Comparison of ENCODE assay signal across 19 cellular contexts in the genomic region with DNA sequence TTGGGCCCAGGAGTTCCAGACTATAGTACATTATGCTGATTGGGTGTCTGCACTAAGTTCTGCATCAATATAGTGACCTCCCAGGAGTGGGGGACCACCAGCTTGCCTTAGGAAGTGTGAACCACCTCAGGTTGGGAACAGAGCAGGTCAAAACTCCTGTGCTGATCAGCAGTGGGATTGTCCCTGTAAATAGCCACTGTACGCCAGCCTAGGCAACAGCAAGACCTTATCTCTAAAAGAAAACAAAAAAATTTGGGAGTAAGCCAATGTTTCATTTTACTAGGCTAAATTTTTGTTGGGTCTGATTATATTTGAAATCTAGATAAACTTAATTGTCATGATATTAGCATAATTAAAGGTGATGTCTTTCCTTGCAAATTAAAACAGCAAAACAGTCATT. TPM values are rescaled to one million over a fixed set of nuclear protein-coding genes. Genes with fewer than 3 reads are reported as not detected.
A peak's percentile ranks its signal among the peaks of the same experiment; 100 is the strongest.
DNase-seq lines count a peak whose midpoint lies in the region; FAIRE-seq and TF ChIP-seq lines count a peak whose summit lies in the region.
"Had no signal": no experiment of that assay in that cellular context is flagged by ENCODE, and none has a peak within 500 bp of the region (broad histone marks: within the 10 kb centered on the region; RNA-seq: fewer than 3 reads in every experiment).

No MANE protein-coding gene starts in this region.

- H3K27ac ChIP-seq in 22Rv1 (peak overlapping the region; percentile 28), astrocyte (ENCODE audit: low read depth, low read length) (no peak overlapping the region), esophagus muscularis mucosa (replicated peaks in 1 of 4) (no peak overlapping the region)
- H3K27ac ChIP-seq: BLaER1 treated with 17β-estradiol and CSF1 and Interleukin-3, amounts not matched to agents 10 nM and 100 nM had no signal

- intact Hi-C loops in esophagus muscularis mucosa (cut with DNase I) = loop anchor here (10.0 kb wide), 1 partner anchor 188 kb away; a partner anchor contains a TSS

- H3K9me2 ChIP-seq in Loucy (replicated peaks; ENCODE audit: low read depth, low read length) = no peaks in the 10 kb centered on the region

- H3K4me2 ChIP-seq in Loucy (ENCODE audit: low read depth, low read length, poor library complexity, severe bottlenecking) = peak overlapping the region; percentile 22
- H3K4me2 ChIP-seq in astrocyte (ENCODE audit: low read length) = no peak overlapping the region
- H3K4me2 ChIP-seq: BLaER1 treated with 17β-estradiol and CSF1 and Interleukin-3, amounts not matched to agents 10 nM and 100 nM had no signal

- no peak for TF ChIP-seq EP300 in esophagus muscularis mucosa (IDR thresholded peaks at IDR 0.05)

- H3K9ac ChIP-seq in Loucy (ENCODE audit: low read depth, low read length, poor library complexity, severe bottlenecking) = no peak overlapping the region
- peak overlapping the region; percentile 13 for H3K9ac ChIP-seq in astrocyte (ENCODE audit: low read length)
- H3K9ac ChIP-seq in mucosa of stomach (ENCODE audit: low read length) = peak overlapping the region; percentile 8

- no peak overlapping the region for H3K4me3 ChIP-seq in Loucy (ENCODE audit: low read length, poor library complexity, severe bottlenecking)
- no peak overlapping the region for H3K4me3 ChIP-seq in astrocyte (ENCODE audit: insufficient read depth, low read depth, low read length)
- no peak overlapping the region for H3K4me3 ChIP-seq in mucosa of stomach (ENCODE audit: low read length)
- H3K4me3 ChIP-seq in HAP-1 = no peak overlapping the region
- H3K4me3 ChIP-seq in esophagus muscularis mucosa = no peak overlapping the region
- H3K4me3 ChIP-seq: BLaER1 treated with 17β-estradiol and CSF1 and Interleukin-3, amounts not matched to agents 10 nM and 100 nM; GM12878 had no signal

- no peak overlapping the region for H3K4me3 Mint-ChIP-seq in astrocyte (ENCODE audit: unreplicated experiment)
- H3K4me3 Mint-ChIP-seq: CD8-positive, alpha-beta T cell; H9 had no signal

- no peak for TF ChIP-seq POLR2A in esophagus muscularis mucosa (IDR thresholded peaks at IDR 0.05; ENCODE audit: low read depth)

- peaks cover 24% of the 10 kb centered on the region for H3K79me2 ChIP-seq in Loucy (ENCODE audit: insufficient read depth, low read length)
- H3K79me2 ChIP-seq in astrocyte (ENCODE audit: insufficient read depth, low read length) = peaks cover 18% of the 10 kb centered on the region

- H3K4me1 ChIP-seq in Loucy (ENCODE audit: insufficient read depth, low read length, poor library complexity, severe bottlenecking) (peaks cover 38% of the 10 kb centered on the region), astrocyte (ENCODE audit: insufficient read depth, low read length) (peaks cover 22% of the 10 kb centered on the region), mucosa of stomach (ENCODE audit: control insufficient read depth, insufficient read depth, low read length) (peaks cover 32% of the 10 kb centered on the region), HAP-1 (peaks cover 18% of the 10 kb centered on the region), esophagus muscularis mucosa (peaks cover 23 to 28% (median 25%) of the 10 kb centered on the region in 4 donors)

- 73% methylated on average over 1 of the region's 1 CpG for WGBS in esophagus muscularis mucosa

- DNase-seq in astrocyte (ENCODE audit: low read depth) (no peak), HAP-1 (ENCODE audit: low spot score in 2 of 2) (no peak), NAMALWA (ENCODE audit: low spot score) (no peak), anterior cingulate cortex (lab: John Stamatoyannopoulos, UW) (no peak), esophagus muscularis mucosa (ENCODE audit: extremely low spot score) (no peak)
- DNase-seq: 8988T; Calu3; CD8-positive, alpha-beta T cell; DMS79 treated with DMSO at 0.1 percent for 48 hours; EL; H9 had no signal

- H3K9me3 Mint-ChIP-seq in astrocyte (ENCODE audit: unreplicated experiment) = no peaks in the 10 kb centered on the region
- H3K9me3 Mint-ChIP-seq: CD8-positive, alpha-beta T cell; H9 had no signal

- no peak for FAIRE-seq in astrocyte (lab: Jason Lieb, UNC)
- FAIRE-seq: GM12878, GM19239, H1, HepG2 had no signal

- H3K27me3 Mint-ChIP-seq in astrocyte (ENCODE audit: low read depth, unreplicated experiment) = no peaks in the 10 kb centered on the region

- H3K36me3 Mint-ChIP-seq in astrocyte (ENCODE audit: low read depth, unreplicated experiment) = peaks cover 4% of the 10 kb centered on the region

- H3K27me3 ChIP-seq in Loucy (ENCODE audit: insufficient read depth, low read length, poor library complexity, severe bottlenecking) (no peaks in the 10 kb centered on the region), astrocyte (ENCODE audit: insufficient read depth, low read length) (no peaks in the 10 kb centered on the region), mucosa of stomach (ENCODE audit: control insufficient read depth, insufficient read depth, low read length) (no peaks in the 10 kb centered on the region), HAP-1 (ENCODE audit: low read depth) (no peaks in the 10 kb centered on the region), esophagus muscularis mucosa (no peaks in the 10 kb centered on the region)
- H3K27me3 ChIP-seq: BLaER1 treated with 17β-estradiol and CSF1 and Interleukin-3, amounts not matched to agents 10 nM and 100 nM had no signal

- H3K36me3 ChIP-seq in Loucy (ENCODE audit: insufficient read depth, low read length) (no peaks in the 10 kb centered on the region), astrocyte (ENCODE audit: insufficient read depth, low read length) (no peaks in the 10 kb centered on the region), mucosa of stomach (ENCODE audit: control insufficient read depth, insufficient read depth, low read length) (no peaks in the 10 kb centered on the region), HAP-1 (replicated peaks) (no peaks in the 10 kb centered on the region), esophagus muscularis mucosa (peaks cover 12 to 51% (median 40%) of the 10 kb centered on the region in 4 donors)

- in situ Hi-C loops in HAP-1 (cut with MboI; ENCODE audit: low sequenced_read_pairs) = loop anchor here (10.0 kb wide), 1 partner anchor 188 kb away; a partner anchor contains a TSS

- no peaks in the 10 kb centered on the region; the same call in 1 of the 2 replicates for H3F3A ChIP-seq in Loucy (ENCODE audit: low read depth)

- peaks cover 13% of the 10 kb centered on the region for H3K4me1 Mint-ChIP-seq in astrocyte (ENCODE audit: low read depth, unreplicated experiment)

- TF ChIP-seq CTCF in 22Rv1 (IDR thresholded peaks at IDR 0.05) = no peak
- TF ChIP-seq CTCF in Loucy (conservative IDR thresholded peaks at IDR 0.05; ENCODE audit: low read length) = no peak
- no peak for TF ChIP-seq CTCF in astrocyte (IDR thresholded peaks at IDR 0.05; ENCODE audit: insufficient read depth, low read depth, low read length)
- TF ChIP-seq CTCF in esophagus muscularis mucosa (IDR thresholded peaks at IDR 0.05) = no peak

- no peaks in the 10 kb centered on the region for H4K20me1 ChIP-seq in Loucy (ENCODE audit: insufficient read depth, low read length, poor library complexity, severe bottlenecking)
- H4K20me1 ChIP-seq in astrocyte (ENCODE audit: insufficient read depth, low read length) = no peaks in the 10 kb centered on the region

- H2AFZ ChIP-seq in Loucy (ENCODE audit: low read length) (no peak overlapping the region), astrocyte (ENCODE audit: low read depth, low read length) (no peak overlapping the region)

- H3K27ac Mint-ChIP-seq in astrocyte (ENCODE audit: unreplicated experiment) = no peak overlapping the region

- H3K9me3 ChIP-seq in Loucy (ENCODE audit: insufficient read depth, low read depth, low read length) (no peaks in the 10 kb centered on the region), astrocyte (ENCODE audit: insufficient read depth, low read depth, low read length) (no peaks in the 10 kb centered on the region), mucosa of stomach (ENCODE audit: control insufficient read depth, low read length) (no peaks in the 10 kb centered on the region), HAP-1 (no peaks in the 10 kb centered on the region), esophagus muscularis mucosa (no peaks in the 10 kb centered on the region)
- H3K9me3 ChIP-seq: BLaER1 treated with 17β-estradiol and CSF1 and Interleukin-3, amounts not matched to agents 10 nM and 100 nM had no signal

RNA-seq across cellular contexts. Expression of a gene that starts 3.4 kb away (rescaled TPM):
- total RNA-seq in astrocyte (13.0 and 16.2 TPM in 2 replicates), esophagus muscularis mucosa (10 to 100 TPM in 3 of 4 donors, 1 to 10 TPM in 1; 7.3 to 15.8 (median 12.6) TPM)

RNA-seq across cellular contexts. Expression of a gene that starts 7.3 kb away (rescaled TPM):
- 59.6 and 69.8 TPM in 2 replicates for total RNA-seq in astrocyte
- total RNA-seq in esophagus muscularis mucosa = 10 to 100 TPM; 14.6 to 21.6 (median 18.5) TPM
